22 cellular contexts compared by ENCODE assay signal in the genomic region with DNA sequence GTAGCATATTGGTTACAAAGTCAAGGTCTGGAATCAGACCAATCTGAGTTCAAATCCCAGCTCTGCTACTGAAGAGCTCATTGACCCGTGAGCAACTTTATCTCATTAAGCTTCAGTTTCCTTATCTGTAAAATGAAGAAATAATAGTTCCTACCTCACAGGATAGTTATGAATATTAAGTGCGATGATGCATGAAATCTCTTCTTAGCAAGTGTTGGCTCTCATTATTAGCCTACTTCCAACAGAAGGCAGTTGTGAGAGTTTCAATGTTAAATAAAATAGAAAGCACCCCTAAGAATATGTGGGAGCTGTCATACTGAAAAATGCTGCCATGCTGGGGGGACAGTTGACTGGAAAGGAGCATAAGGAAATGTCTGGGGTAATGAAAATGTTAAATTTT. TPM values are rescaled to one million over a fixed set of nuclear protein-coding genes. Genes with fewer than 3 reads are reported as not detected.
DNase-seq lines count a peak whose midpoint lies in the region; ATAC-seq, FAIRE-seq and TF ChIP-seq lines count a peak whose summit lies in the region.
"Had no signal": no experiment of that assay in that cellular context is flagged by ENCODE, and none has a peak within 500 bp of the region (broad histone marks: within the 10 kb centered on the region; RNA-seq: fewer than 3 reads in every experiment).

No MANE protein-coding gene starts in this region.

- H3K36me3 ChIP-seq in GM06990 (ENCODE audit: control insufficient read depth, insufficient read depth, low read length): no peaks in the 10 kb centered on the region
- no peaks in the 10 kb centered on the region for H3K36me3 ChIP-seq in Karpas-422 (ENCODE audit: insufficient read depth, low read length)
- no peaks in the 10 kb centered on the region for H3K36me3 ChIP-seq in pancreas
- H3K36me3 ChIP-seq in breast epithelium: no peaks in the 10 kb centered on the region
- H3K36me3 ChIP-seq: SJSA1 had no signal

- TF ChIP-seq POLR2A in GM12891 (IDR thresholded peaks at IDR 0.05; ENCODE audit: low read depth, low read length) (no peak), breast epithelium (IDR thresholded peaks at IDR 0.05) (no peak)

- no peak overlapping the region for H2AFZ ChIP-seq in Karpas-422 (ENCODE audit: low read length)
- H2AFZ ChIP-seq: GM23248 had no signal

- no peaks in the 10 kb centered on the region for H3K79me2 ChIP-seq in Karpas-422 (ENCODE audit: low read length)

- TF ChIP-seq CTCF in GM06990 (IDR thresholded peaks at IDR 0.05; ENCODE audit: insufficient read depth, low read length, poor library complexity, severe bottlenecking): no peak
- no peak for TF ChIP-seq CTCF in pancreas (IDR thresholded peaks at IDR 0.05)
- no peak for TF ChIP-seq CTCF in breast epithelium (IDR thresholded peaks at IDR 0.05)

- peak overlapping the region; percentile 21 for H3K4me2 ChIP-seq in Karpas-422 (ENCODE audit: low read depth, low read length, poor library complexity, severe bottlenecking)

- no peaks in the 10 kb centered on the region for H4K20me1 ChIP-seq in Karpas-422 (ENCODE audit: insufficient read depth, low read depth, low read length)

- H3K27me3 ChIP-seq in GM06990 (replicated peaks; ENCODE audit: control insufficient read depth, insufficient read depth, low read length) (no peaks in the 10 kb centered on the region), Karpas-422 (ENCODE audit: low read length) (no peaks in the 10 kb centered on the region), pancreas (no peaks in the 10 kb centered on the region), breast epithelium (no peaks in the 10 kb centered on the region)
- H3K27me3 ChIP-seq: SJSA1 had no signal

- H3K4me3 ChIP-seq in GM06990 (replicated peaks; ENCODE audit: low read depth, low read length): no peak overlapping the region
- H3K4me3 ChIP-seq in Karpas-422 (ENCODE audit: low read length): no peak overlapping the region
- no peak overlapping the region for H3K4me3 ChIP-seq in pancreas
- H3K4me3 ChIP-seq in breast epithelium: no peak overlapping the region
- H3K4me3 ChIP-seq: GM23248, SJSA1 had no signal

- DNase-seq in GM06990 (ENCODE audit: extremely low read depth, insufficient read length): peak; percentile 50
- no peak for DNase-seq in GM12891 (ENCODE audit: insufficient read length, low spot score)
- no peak for DNase-seq in Karpas-422
- DNase-seq in pancreas: no peak
- DNase-seq in breast epithelium (ENCODE audit: low spot score in 2 of 2): no peak
- DNase-seq in activated gamma-delta T cell treated with Interleukin-2 at 50 U/mL for 16 hours: no peak
- DNase-seq in stimulated activated CD4-positive, alpha-beta T cell treated with anti-CD3 and anti-CD28 coated beads, Interleukin-12 subunit alpha, Interleukin-12 subunit beta, amount 100 ng/mL, for 4 hours: no peak
- DNase-seq: C1 segment of cervical spinal cord; CD4-positive, alpha-beta memory T cell; COR-L47; DMS53; GM23248; H9; Kasumi-1; NCI-H1694; NCI-H2029 treated with DMSO at 0.1 percent for 48 hours; NCI-H774; NK-92 treated with Interleukin-12 subunit alpha and Interleukin-12 subunit beta, amount 100 ng/mL, for 24 hours; Right ventricle myocardium superior; RPMI8226; T-cell had no signal

- FAIRE-seq in GM12891 (lab: Jason Lieb, UNC): no peak
- no peak for FAIRE-seq in pancreas (lab: Jason Lieb, UNC)

- intact Hi-C loops in pancreas (cut with DNase I) (no loop called here), breast epithelium (cut with DNase I; ENCODE audit: low total_unique reads) (no loop called here)

- no peak overlapping the region for H3K9ac ChIP-seq in Karpas-422 (ENCODE audit: low read length)
- H3K9ac ChIP-seq: GM23248 had no signal

- no peak for ATAC-seq in pancreas
- ATAC-seq: T-cell had no signal

- H3K4me1 ChIP-seq in Karpas-422 (ENCODE audit: low read length) (peaks cover 10% of the 10 kb centered on the region), pancreas (peaks cover 24 to 37% (median 25%) of the 10 kb centered on the region in 3 donors), breast epithelium (no peaks in the 10 kb centered on the region)
- H3K4me1 ChIP-seq: SJSA1 had no signal

- 56 to 63% methylated on average over 2 of the region's 2 CpGs for WGBS in pancreas, 2 donors

- no peaks in the 10 kb centered on the region for H3K9me2 ChIP-seq in Karpas-422 (replicated peaks; ENCODE audit: insufficient read depth, low read length)

- H3K27ac ChIP-seq in Karpas-422 (ENCODE audit: low read length): no peak overlapping the region
- peak overlapping the region in 3 of 4 donors; percentile 68 to 83 (median 79) for H3K27ac ChIP-seq in pancreas
- H3K27ac ChIP-seq in breast epithelium: no peak overlapping the region
- H3K27ac ChIP-seq: GM23248, SJSA1 had no signal

- H3K9me3 ChIP-seq in Karpas-422 (ENCODE audit: low read length) (no peaks in the 10 kb centered on the region), pancreas (no peaks in the 10 kb centered on the region), breast epithelium (no peaks in the 10 kb centered on the region)
- H3K9me3 ChIP-seq: SJSA1 had no signal

TF ChIP-seq in GM12891, 5 proteins besides CTCF, POLR2A, EP300 and RAD21:
- TF ChIP-seq POU2F2 (IDR thresholded peaks at IDR 0.05; ENCODE audit: low read depth, low read length): no peak
- peak; percentile 57 for TF ChIP-seq PAX5 (IDR thresholded peaks at IDR 0.05; ENCODE audit: insufficient read depth, low read length, severe bottlenecking)

RNA-seq across cellular contexts. Expression of gene ITPR2, which starts 39.0 kb away (rescaled TPM):
- 20.7 TPM for polyA plus RNA-seq in GM12891 (2012; ENCODE audit: low read depth, missing spikeins)
- 80.0 and 128 TPM in 2 replicates for total RNA-seq in Karpas-422 (2014; rRNA removed; shearing (Covaris generic); ENCODE audit: low replicate concordance)
- 10 to 100 TPM; 19.9 to 51.8 (median 29.3) TPM for total RNA-seq in pancreas
- 1 to 10 TPM; 3.3 TPM for polyA plus RNA-seq in pancreas
- 10 to 100 TPM; 47.2 to 95.0 (median 66.5) TPM for total RNA-seq in breast epithelium

Comparison
In these comparisons a context has a peak if more than half of its experiments do, and no peak if none do; other contexts are left out.
1. H3K27ac ChIP-seq: peak in pancreas (3 of 4); none in Karpas-422 (single experiment) and breast epithelium (0 of 2).